In genomic region chr1:223846668-223847007, GRCh38 we compare ENCODE assay signal across 8 cellular contexts. TPM values are rescaled to one million over a fixed set of nuclear protein-coding genes. Genes with fewer than 3 reads are reported as not detected.
DNase-seq lines count a peak whose midpoint lies in the region; ATAC-seq, FAIRE-seq and TF ChIP-seq lines count a peak whose summit lies in the region.

No MANE protein-coding gene starts in this region.

- TF ChIP-seq CTCF in A673 (conservative IDR thresholded peaks at IDR 0.05; ENCODE audit: low read depth, low read length) (no peak), mesothelial cell of epicardium (IDR thresholded peaks at IDR 0.05; ENCODE audit: unreplicated experiment) (no peak), GM13976 (IDR thresholded peaks at IDR 0.05; ENCODE audit: borderline replicate concordance, control extremely low read depth, extremely low read depth, insufficient read depth, missing control alignments) (no peak)

- H3K36me3 ChIP-seq in A673 (ENCODE audit: insufficient read depth, low read length, poor library complexity, severe bottlenecking): no peaks in the 10 kb centered on the region

- no peaks in the 10 kb centered on the region for H3K27me3 Mint-ChIP-seq in mesothelial cell of epicardium (ENCODE audit: low read depth)

- ATAC-seq in HG02840 (IDR thresholded peaks at IDR 0.05; ENCODE audit: low FRiP score, unreplicated experiment): no peak

- DNase-seq in A673 (ENCODE audit: low spot score) (peak; percentile 50), GDM1 (lab: John Stamatoyannopoulos, UW) (peak; percentile 6), RPMI7951 (ENCODE audit: low read depth) (peak; percentile 31), dermis blood vessel endothelial cell (peak; percentile 52), mesothelial cell of epicardium (ENCODE audit: low spot score in 2 of 2, unreplicated experiment in 2 of 2) (peak in 1 of 2 experiments; percentile 49), urothelium cell line (ENCODE audit: low spot score) (peak; percentile 32), GM13976 (ENCODE audit: low spot score) (no peak)

- peak overlapping the region; percentile 81 for H3K4me3 Mint-ChIP-seq in mesothelial cell of epicardium

- H3K36me3 Mint-ChIP-seq in mesothelial cell of epicardium: no peaks in the 10 kb centered on the region

- peak overlapping the region; percentile 100 for H3K27ac Mint-ChIP-seq in mesothelial cell of epicardium

- in situ Hi-C loops in GM13976 (cut with MboI; ENCODE audit: low sequenced_read_pairs, unreplicated experiment): no loop called here

- H3K4me1 Mint-ChIP-seq in mesothelial cell of epicardium: peaks cover 26% of the 10 kb centered on the region

- POLR2A ChIA-PET in A673 (lab: Charles Lee; ENCODE audit: low non-redundant PET): interaction anchor here (2.1 kb wide), 1 partner anchor 26 kb away, joined by 11 read pairs; no protein-coding TSS in a partner anchor

- peak overlapping the region; percentile 99 for H3K27ac ChIP-seq in A673 (ENCODE audit: low read depth, low read length, poor library complexity, severe bottlenecking)

- H3K27me3 ChIP-seq in A673 (replicated peaks; ENCODE audit: insufficient read depth, low read depth, low read length, poor library complexity): no peaks in the 10 kb centered on the region

- intact Hi-C loops in A673 (cut with micrococcal nuclease; ENCODE audit: unreplicated experiment): no loop called here

- H3K4me1 ChIP-seq in A673 (ENCODE audit: insufficient read depth, low read length, poor library complexity, severe bottlenecking): peaks cover 7% of the 10 kb centered on the region

- peak overlapping the region; percentile 91 for H3K4me3 ChIP-seq in A673 (ENCODE audit: low read depth, low read length, poor library complexity, severe bottlenecking)

- CTCF ChIA-PET in A673 (lab: Charles Lee): interaction anchor here (1.1 to 1.5 kb wide), 2 partner anchors 35 to 260 kb away, joined by 3 read pairs; no protein-coding TSS in a partner anchor

- BruUV-seq in A673 (replicated peaks; lab: Mats Ljungman, UMichigan): no TSS peak

- FAIRE-seq in urothelium cell line (lab: Jason Lieb, UNC): no peak

- no peaks in the 10 kb centered on the region for H3K9me3 ChIP-seq in A673 (ENCODE audit: low read depth, low read length, poor library complexity, severe bottlenecking)

- no peaks in the 10 kb centered on the region for H3K9me3 Mint-ChIP-seq in mesothelial cell of epicardium

RNA-seq across cellular contexts. Expression of gene TP53BP2, which starts 0.9 kb away (rescaled TPM):
- 77.8 and 93.3 TPM in 2 replicates for total RNA-seq in A673 (2021)
- total RNA-seq in RPMI7951 (2014; rRNA removed; shearing (Covaris generic)): 19.2 and 23.7 TPM in 2 replicates
- 32.9 and 35.1 TPM in 2 replicates for total RNA-seq in dermis blood vessel endothelial cell
- total RNA-seq in mesothelial cell of epicardium: 63.8 to 75.3 TPM (median 64.6 TPM) in 3 replicates
